Comparison of ENCODE assay signal across 1 cellular context in genomic region chr6:112180095-112180820, GRCh38.
TF ChIP-seq lines count a peak whose summit lies in the region.

No MANE protein-coding gene starts in this region.

TF ChIP-seq in GM23338, 12 proteins besides CTCF, POLR2A, EP300 and RAD21 (continued from another document):
- no peak for TF ChIP-seq ZNF462 (CRISPR knock-in tag; IDR thresholded peaks at IDR 0.05)
- TF ChIP-seq NANOG (IDR thresholded peaks at IDR 0.05; ENCODE audit: borderline replicate concordance) = no peak
- no peak for TF ChIP-seq REST (IDR thresholded peaks at IDR 0.05; ENCODE audit: unreplicated experiment)
- TF ChIP-seq ZNF331 (CRISPR knock-in tag; IDR thresholded peaks at IDR 0.05; ENCODE audit: low read depth) = no peak
- TF ChIP-seq, protein P1, sequence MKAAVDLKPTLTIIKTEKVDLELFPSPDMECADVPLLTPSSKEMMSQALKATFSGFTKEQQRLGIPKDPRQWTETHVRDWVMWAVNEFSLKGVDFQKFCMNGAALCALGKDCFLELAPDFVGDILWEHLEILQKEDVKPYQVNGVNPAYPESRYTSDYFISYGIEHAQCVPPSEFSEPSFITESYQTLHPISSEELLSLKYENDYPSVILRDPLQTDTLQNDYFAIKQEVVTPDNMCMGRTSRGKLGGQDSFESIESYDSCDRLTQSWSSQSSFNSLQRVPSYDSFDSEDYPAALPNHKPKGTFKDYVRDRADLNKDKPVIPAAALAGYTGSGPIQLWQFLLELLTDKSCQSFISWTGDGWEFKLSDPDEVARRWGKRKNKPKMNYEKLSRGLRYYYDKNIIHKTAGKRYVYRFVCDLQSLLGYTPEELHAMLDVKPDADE (IDR thresholded peaks at IDR 0.05) = no peak
TF ChIP-seq in GM23338: peak in this region for 0.
